In the genomic region with DNA sequence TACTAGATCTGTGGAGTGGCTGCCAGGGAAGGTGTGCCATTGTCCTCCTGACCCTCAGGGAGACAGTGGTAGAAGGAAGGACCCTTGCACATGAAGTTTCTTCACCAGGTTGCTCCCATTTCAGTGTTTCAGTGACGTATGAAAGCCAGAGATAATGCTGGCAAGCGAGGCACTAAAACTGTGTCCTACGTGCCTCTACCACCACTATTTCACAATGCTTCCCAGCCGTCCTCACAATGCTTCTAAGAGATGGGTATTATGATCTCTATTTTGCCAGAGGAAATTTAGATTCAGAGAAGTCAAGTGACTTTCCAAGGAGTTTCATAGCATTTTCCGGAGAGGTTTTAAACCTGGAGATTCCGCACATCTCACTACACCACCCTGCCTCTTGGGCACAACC, we compare ENCODE assay signal across 26 cellular contexts. TPM values are rescaled to one million over a fixed set of nuclear protein-coding genes. Genes with fewer than 3 reads are reported as not detected.
"Had no signal": no experiment of that assay in that cellular context is flagged by ENCODE, and none has a peak within 500 bp of the region (broad histone marks: within the 10 kb centered on the region; RNA-seq: fewer than 3 reads in every experiment).

No MANE protein-coding gene starts in this region.

- H3K36me3 ChIP-seq: gastrocnemius medialis, left ventricle myocardium inferior, upper lobe of right lung had no signal

- H3K27me3 Mint-ChIP-seq: activated CD4-positive, alpha-beta T cell treated with anti-CD3 and anti-CD28 coated beads for 36 hours; activated naive CD8-positive, alpha-beta T cell treated with anti-CD3 and anti-CD28 coated beads for 36 hours; dendritic cell treated with granulocyte-macrophage colony-stimulating factor and Interleukin-4, amounts not matched to agents 40 ng/mL and 50 ng/mL, for 4 days; stimulated activated naive CD8-positive, alpha-beta T cell treated with anti-CD3 and anti-CD28 coated beads, Interleukin-15, Interleukin-2, amounts not matched to agents 100 ng/mL and 50 ng/mL, for 24 hours had no signal

- DNase-seq: activated CD4-positive, alpha-beta T cell treated with anti-CD3 and anti-CD28 coated beads for 36 hours; activated CD4-positive, CD25-positive, alpha-beta regulatory T cell; activated effector memory CD4-positive, alpha-beta T cell treated with Interleukin-2 at 50 U/mL for 16 hours; activated naive CD4-positive, alpha-beta T cell treated with anti-CD3 and anti-CD28 coated beads for 36 hours; activated naive CD8-positive, alpha-beta T cell treated with anti-CD3 and anti-CD28 coated beads for 36 hours; activated T-cell treated with anti-CD3 and anti-CD28 coated beads for 4 hours; caudate nucleus; endodermal cell; gastrocnemius medialis; glutamatergic neuron; islet precursor cell; left ventricle myocardium inferior; stimulated activated CD4-positive, alpha-beta T cell treated with anti-CD3 and anti-CD28 coated beads, Interleukin-4, amount 100 ng/mL, for 24 hours; T-helper 2 cell; upper lobe of right lung had no signal

- H3K79me2 ChIP-seq: hepatocyte had no signal

- H3K4me1 ChIP-seq: gastrocnemius medialis, left ventricle myocardium inferior had no signal

- H3K27ac Mint-ChIP-seq: activated CD4-positive, alpha-beta T cell treated with anti-CD3 and anti-CD28 coated beads for 36 hours; activated naive CD4-positive, alpha-beta T cell treated with anti-CD3 and anti-CD28 coated beads for 36 hours; activated naive CD8-positive, alpha-beta T cell treated with anti-CD3 and anti-CD28 coated beads for 36 hours; dendritic cell treated with granulocyte-macrophage colony-stimulating factor and Interleukin-4, amounts not matched to agents 40 ng/mL and 50 ng/mL, for 4 days; endodermal cell; nephron; stimulated activated effector memory CD8-positive, alpha-beta T cell treated with anti-CD3 and anti-CD28 coated beads, Interleukin-12 subunit alpha, Interleukin-12 subunit beta, amount 100 ng/mL, for 72 hours; stimulated activated naive CD8-positive, alpha-beta T cell treated with anti-CD3 and anti-CD28 coated beads, Interleukin-15, Interleukin-2, amounts not matched to agents 100 ng/mL and 50 ng/mL, for 24 hours had no signal

- H3K9me3 Mint-ChIP-seq: activated naive CD4-positive, alpha-beta T cell treated with anti-CD3 and anti-CD28 coated beads for 36 hours; activated naive CD8-positive, alpha-beta T cell treated with anti-CD3 and anti-CD28 coated beads for 36 hours; dendritic cell treated with granulocyte-macrophage colony-stimulating factor and Interleukin-4, amounts not matched to agents 40 ng/mL and 50 ng/mL, for 4 days; nephron; stimulated activated effector memory CD8-positive, alpha-beta T cell treated with anti-CD3 and anti-CD28 coated beads, Interleukin-12 subunit alpha, Interleukin-12 subunit beta, amount 100 ng/mL, for 72 hours; stimulated activated naive CD8-positive, alpha-beta T cell treated with anti-CD3 and anti-CD28 coated beads, Interleukin-15, Interleukin-2, amounts not matched to agents 100 ng/mL and 50 ng/mL, for 24 hours had no signal

- ATAC-seq: activated CD4-positive, alpha-beta T cell treated with anti-CD3 and anti-CD28 coated beads for 36 hours; gastrocnemius medialis; sciatic nerve; stimulated activated effector memory CD8-positive, alpha-beta T cell treated with anti-CD3 and anti-CD28 coated beads, Interleukin-12 subunit alpha, Interleukin-12 subunit beta, amount 100 ng/mL, for 72 hours; upper lobe of right lung had no signal

- H3K36me3 Mint-ChIP-seq: activated naive CD8-positive, alpha-beta T cell treated with anti-CD3 and anti-CD28 coated beads for 36 hours; stimulated activated effector memory CD8-positive, alpha-beta T cell treated with anti-CD3 and anti-CD28 coated beads, Interleukin-12 subunit alpha, Interleukin-12 subunit beta, amount 100 ng/mL, for 72 hours had no signal

- H3K4me1 Mint-ChIP-seq: activated CD4-positive, alpha-beta T cell treated with anti-CD3 and anti-CD28 coated beads for 36 hours; activated naive CD8-positive, alpha-beta T cell treated with anti-CD3 and anti-CD28 coated beads for 36 hours; endodermal cell; nephron; stimulated activated effector memory CD8-positive, alpha-beta T cell treated with anti-CD3 and anti-CD28 coated beads, Interleukin-12 subunit alpha, Interleukin-12 subunit beta, amount 100 ng/mL, for 72 hours had no signal

- H2AFZ ChIP-seq: hepatocyte had no signal

- H3K4me3 ChIP-seq: gastrocnemius medialis, hepatocyte, left ventricle myocardium inferior, lung, skin epidermis, upper lobe of right lung had no signal

- H3K27me3 ChIP-seq: gastrocnemius medialis, hepatocyte, upper lobe of right lung had no signal

- H3K27ac ChIP-seq: gastrocnemius medialis, hepatocyte, left ventricle myocardium inferior had no signal

- H3K9me3 ChIP-seq: gastrocnemius medialis, upper lobe of right lung had no signal

- H3K4me3 Mint-ChIP-seq: activated CD4-positive, alpha-beta T cell treated with anti-CD3 and anti-CD28 coated beads for 36 hours; activated naive CD4-positive, alpha-beta T cell treated with anti-CD3 and anti-CD28 coated beads for 36 hours; activated naive CD8-positive, alpha-beta T cell treated with anti-CD3 and anti-CD28 coated beads for 36 hours; dendritic cell treated with granulocyte-macrophage colony-stimulating factor and Interleukin-4, amounts not matched to agents 40 ng/mL and 50 ng/mL, for 4 days; endodermal cell; nephron; stimulated activated effector memory CD8-positive, alpha-beta T cell treated with anti-CD3 and anti-CD28 coated beads, Interleukin-12 subunit alpha, Interleukin-12 subunit beta, amount 100 ng/mL, for 72 hours; stimulated activated naive CD8-positive, alpha-beta T cell treated with anti-CD3 and anti-CD28 coated beads, Interleukin-15, Interleukin-2, amounts not matched to agents 100 ng/mL and 50 ng/mL, for 24 hours had no signal

- H3K4me2 ChIP-seq: hepatocyte had no signal

RNA-seq across cellular contexts. Expression of gene GRK7, which starts 53.1 kb away (rescaled TPM):
- total RNA-seq: activated CD4-positive, alpha-beta T cell treated with anti-CD3 and anti-CD28 coated beads for 36 hours; activated naive CD4-positive, alpha-beta T cell treated with anti-CD3 and anti-CD28 coated beads for 36 hours; activated naive CD8-positive, alpha-beta T cell treated with anti-CD3 and anti-CD28 coated beads for 36 hours; endodermal cell; left ventricle myocardium inferior; mesenteric fat pad; mucosa of gallbladder; osteoblast; sciatic nerve had no signal
- polyA plus RNA-seq: hepatocyte had no signal
